8 cellular contexts compared by ENCODE assay signal in the genomic region with DNA sequence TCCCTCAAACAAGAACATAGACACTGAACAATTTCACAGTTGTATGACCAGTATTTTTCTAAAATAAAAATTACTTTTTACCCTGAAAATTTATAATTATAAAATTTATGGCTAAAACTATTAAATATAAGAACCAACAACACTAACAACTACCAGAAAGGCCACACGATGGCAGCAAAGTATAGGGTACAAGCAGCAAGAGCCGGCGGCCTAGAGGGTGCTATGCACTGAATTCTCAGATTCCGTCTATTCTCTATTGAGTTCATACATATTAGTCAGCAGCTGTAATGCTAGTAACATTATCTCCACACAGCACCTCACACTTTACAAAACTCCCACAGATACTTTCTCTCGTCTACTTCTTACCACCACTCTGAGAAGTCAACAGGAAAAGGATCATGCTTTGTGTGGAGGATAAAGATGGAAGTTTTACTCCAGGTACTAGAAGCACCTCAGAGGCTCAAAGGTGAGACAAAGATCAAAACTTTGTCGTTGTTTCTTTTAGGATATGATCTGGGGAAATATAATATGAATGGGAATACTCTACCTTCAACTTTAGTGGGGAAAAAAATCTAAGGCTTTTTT.
DNase-seq lines count a peak whose midpoint lies in the region; ATAC-seq and TF ChIP-seq lines count a peak whose summit lies in the region.

No MANE protein-coding gene starts in this region.

- H3K9me3 ChIP-seq in ovary = no peaks in the 10 kb centered on the region
- no peaks in the 10 kb centered on the region for H3K9me3 ChIP-seq in aorta (ENCODE audit: control insufficient read depth, low read length)

- H3K27ac ChIP-seq in ovary (no peak overlapping the region), aorta (ENCODE audit: low read depth in 1 of 2, low read length in 2 of 2) (no peak overlapping the region)

- H3K27ac Mint-ChIP-seq in activated T-helper 17 cell treated with anti-CD3 and anti-CD28 coated beads, Interleukin-2, amount 50 U/mL, for 72 hours = no peak overlapping the region

- H3K4me3 ChIP-seq in H7 (ENCODE audit: insufficient read depth, low read depth, low read length) (no peak overlapping the region), foreskin fibroblast (ENCODE audit: low read depth in 1 of 2, low read length in 2 of 2) (no peak overlapping the region), ovary (no peak overlapping the region), aorta (ENCODE audit: low read length in 2 of 2) (no peak overlapping the region)

- DNase-seq in GDM1 (lab: John Stamatoyannopoulos, UW) (peak; percentile 31), H7 (peak; percentile 51), LoVo (ENCODE audit: low spot score) (peak; percentile 76), RKO (ENCODE audit: low spot score) (peak; percentile 86), foreskin fibroblast (peak; percentile 61 to 81), ovary (peak; percentile 50 to 73 (median 64)), aorta (peak; percentile 78 to 81)

- H3K4me3 Mint-ChIP-seq in activated T-helper 17 cell treated with anti-CD3 and anti-CD28 coated beads, Interleukin-2, amount 50 U/mL, for 72 hours = no peak overlapping the region

- intact Hi-C loops in ovary (cut with DNase I) = loop anchor here in 1 of 4 donors (2.0 kb wide), 1 partner anchor 1006 kb away; no protein-coding TSS in a partner anchor
- intact Hi-C loops in aorta (cut with DNase I) = loop anchor here (1.0 to 10.0 kb wide), 4 partner anchors 236 to 1008 kb away; no protein-coding TSS in a partner anchor

- ATAC-seq in activated T-helper 17 cell treated with anti-CD3 and anti-CD28 coated beads, Interleukin-2, amount 50 U/mL, for 72 hours (replicated peaks) = peak; percentile 75
- ATAC-seq in aorta (ENCODE audit: low FRiP score) = peak; percentile 76

- WGBS in ovary, 3 donors = 8 to 10% (median 8%) methylated on average over 6 of the region's 6 CpGs
- WGBS in aorta, 2 donors = 6 to 7% methylated on average over 6 of the region's 6 CpGs

- H3K4me1 ChIP-seq in ovary (ENCODE audit: insufficient read depth) = no peaks in the 10 kb centered on the region
- no peaks in the 10 kb centered on the region for H3K4me1 ChIP-seq in aorta (ENCODE audit: control insufficient read depth in 1 of 2, insufficient read depth in 2 of 2, low read length in 2 of 2)

- no peak for TF ChIP-seq POLR2A in ovary (IDR thresholded peaks at IDR 0.05)

- H3K36me3 ChIP-seq in H7 (replicated peaks; ENCODE audit: control insufficient read depth, insufficient read depth, low read length) = no peaks in the 10 kb centered on the region
- no peaks in the 10 kb centered on the region for H3K36me3 ChIP-seq in ovary
- H3K36me3 ChIP-seq in aorta (ENCODE audit: control insufficient read depth in 1 of 2, insufficient read depth in 2 of 2, low read length in 1 of 2) = no peaks in the 10 kb centered on the region

- no peaks in the 10 kb centered on the region for H3K36me3 Mint-ChIP-seq in activated T-helper 17 cell treated with anti-CD3 and anti-CD28 coated beads, Interleukin-2, amount 50 U/mL, for 72 hours (ENCODE audit: low read depth)

- H3K27me3 ChIP-seq in H7 (ENCODE audit: control insufficient read depth, insufficient read depth, low read length) (no peaks in the 10 kb centered on the region), ovary (no peaks in the 10 kb centered on the region), aorta (ENCODE audit: control insufficient read depth in 1 of 2, insufficient read depth in 2 of 2, low read length in 1 of 2) (no peaks in the 10 kb centered on the region)

- peaks cover 20% of the 10 kb centered on the region for H3K27me3 Mint-ChIP-seq in activated T-helper 17 cell treated with anti-CD3 and anti-CD28 coated beads, Interleukin-2, amount 50 U/mL, for 72 hours

- no peaks in the 10 kb centered on the region for H3K4me1 Mint-ChIP-seq in activated T-helper 17 cell treated with anti-CD3 and anti-CD28 coated beads, Interleukin-2, amount 50 U/mL, for 72 hours

- TF ChIP-seq CTCF in foreskin fibroblast (IDR thresholded peaks at IDR 0.05; ENCODE audit: low read depth, low read length) (peak; percentile 67), ovary (IDR thresholded peaks at IDR 0.05) (peak; percentile 35 to 49 (median 45))

- no peak for TF ChIP-seq EP300 in ovary (IDR thresholded peaks at IDR 0.05)

- no peaks in the 10 kb centered on the region for H3K9me3 Mint-ChIP-seq in activated T-helper 17 cell treated with anti-CD3 and anti-CD28 coated beads, Interleukin-2, amount 50 U/mL, for 72 hours

Comparison
In these comparisons a context has a peak if more than half of its experiments do, and no peak if none do; other contexts are left out.
1. DNase-seq: peak in every context shown above with its lines; median percentile 86 in RKO; 80 in aorta; 76 in LoVo; 71 in foreskin fibroblast; 64 in ovary; 51 in H7; 31 in GDM1.